In genomic region chr1:39789571-39790110, GRCh38 we compare ENCODE assay signal across 8 cellular contexts. TPM values are rescaled to one million over a fixed set of nuclear protein-coding genes. Genes with fewer than 3 reads are reported as not detected.
DNase-seq lines count a peak whose midpoint lies in the region; ATAC-seq, FAIRE-seq and TF ChIP-seq lines count a peak whose summit lies in the region.
"Had no signal": no experiment of that assay in that cellular context is flagged by ENCODE, and none has a peak within 500 bp of the region (broad histone marks: within the 10 kb centered on the region; RNA-seq: fewer than 3 reads in every experiment).

No MANE protein-coding gene starts in this region.

- intact Hi-C loops in HCT116 (cut with micrococcal nuclease): loop anchor here (10.0 kb wide), 1 partner anchor 185 kb away; no protein-coding TSS in a partner anchor

- H3K27me3 ChIP-seq in HCT116 (ENCODE audit: insufficient read depth, low read length) (no peaks in the 10 kb centered on the region), WERI-Rb-1 (ENCODE audit: insufficient read depth, low read depth, severe bottlenecking) (no peaks in the 10 kb centered on the region), keratinocyte (ENCODE audit: control insufficient read depth, extremely low read depth, insufficient read depth, low read length) (peaks cover 22% of the 10 kb centered on the region), small intestine (ENCODE audit: control insufficient read depth in 2 of 2, insufficient read depth in 2 of 2, low read length in 2 of 2) (no peaks in the 10 kb centered on the region)

- H3K4me3 Mint-ChIP-seq in stimulated activated memory B cell treated with anti-CD40 and anti-IgM and Interleukin-4, amounts not matched to agents 10 μg/mL and 1 μg/mL and 100 μg/mL, for 72 hours: peak overlapping the region; percentile 82

- TF ChIP-seq CTCF in HCT116 (IDR thresholded peaks at IDR 0.05 in 2 of 3, conservative IDR thresholded peaks at IDR 0.05 in 1 of 3; ENCODE audit: borderline replicate concordance in 1 of 3, insufficient read depth in 1 of 3, low read depth in 2 of 3, low read length in 2 of 3) (no peak), WERI-Rb-1 (IDR thresholded peaks at IDR 0.05; ENCODE audit: low read depth, low read length) (no peak), keratinocyte (optimal IDR thresholded peaks at IDR 0.05 in 1 of 3, IDR thresholded peaks at IDR 0.05 in 1 of 3, conservative IDR thresholded peaks at IDR 0.05 in 1 of 3; ENCODE audit: extremely low read depth in 1 of 3, insufficient read depth in 2 of 3, low read length in 3 of 3) (no peak)

- peaks cover 52% of the 10 kb centered on the region for H3K4me1 Mint-ChIP-seq in stimulated activated memory B cell treated with anti-CD40 and anti-IgM and Interleukin-4, amounts not matched to agents 10 μg/mL and 1 μg/mL and 100 μg/mL, for 72 hours

- no peak for ATAC-seq in HCT116
- no peak for ATAC-seq in stimulated activated memory B cell treated with anti-CD40 and anti-IgM and Interleukin-4, amounts not matched to agents 10 μg/mL and 1 μg/mL and 100 μg/mL, for 72 hours
- ATAC-seq in HG03460 (IDR thresholded peaks at IDR 0.05; ENCODE audit: unreplicated experiment): no peak

- no peaks in the 10 kb centered on the region for H3K9me3 ChIP-seq in HCT116 (ENCODE audit: control insufficient read depth in 1 of 2, insufficient read depth in 1 of 2, low read depth in 1 of 2, low read length in 2 of 2)
- no peaks in the 10 kb centered on the region for H3K9me3 ChIP-seq in WERI-Rb-1 (ENCODE audit: severe bottlenecking)
- no peaks in the 10 kb centered on the region for H3K9me3 ChIP-seq in keratinocyte (ENCODE audit: control insufficient read depth, low read depth, low read length)
- H3K9me3 ChIP-seq in small intestine (ENCODE audit: control insufficient read depth, low read depth): no peaks in the 10 kb centered on the region

- H2AFZ ChIP-seq in HCT116 (ENCODE audit: low read depth, low read length, poor library complexity, severe bottlenecking) (no peak overlapping the region), keratinocyte (ENCODE audit: control insufficient read depth, low read length) (no peak overlapping the region)

- peaks cover 13 to 23% of the 10 kb centered on the region in 2 experiments; a peak in 3 of 4 replicates for H3K4me1 ChIP-seq in HCT116 (ENCODE audit: control insufficient read depth in 1 of 2, insufficient read depth in 2 of 2, low read length in 2 of 2)
- no peaks in the 10 kb centered on the region for H3K4me1 ChIP-seq in keratinocyte (ENCODE audit: control insufficient read depth, extremely low read depth, insufficient read depth, low read length)
- no peaks in the 10 kb centered on the region for H3K4me1 ChIP-seq in small intestine (ENCODE audit: control insufficient read depth in 2 of 2, insufficient read depth in 1 of 2, low read depth in 1 of 2, low read length in 1 of 2)

- H4K20me1 ChIP-seq in HCT116 (ENCODE audit: insufficient read depth) (no peaks in the 10 kb centered on the region), keratinocyte (ENCODE audit: control insufficient read depth, extremely low read depth, insufficient read depth, low read length) (no peaks in the 10 kb centered on the region)

- H3K9me2 ChIP-seq in HCT116 (ENCODE audit: insufficient read depth): no peaks in the 10 kb centered on the region

- no peaks in the 10 kb centered on the region for H3K27me3 Mint-ChIP-seq in stimulated activated memory B cell treated with anti-CD40 and anti-IgM and Interleukin-4, amounts not matched to agents 10 μg/mL and 1 μg/mL and 100 μg/mL, for 72 hours

- dilution Hi-C loops in keratinocyte (cut with MboI; ENCODE audit: extremely low pct_ligation_motif_present, low sequenced_read_pairs): no loop called here

- peak overlapping the region; percentile 91 for H3K4me2 ChIP-seq in HCT116 (ENCODE audit: low read length)
- peak overlapping the region; percentile 56 for H3K4me2 ChIP-seq in keratinocyte (ENCODE audit: control insufficient read depth, extremely low read depth, insufficient read depth, low read depth, low read length)

- no peaks in the 10 kb centered on the region for H3K36me3 ChIP-seq in HCT116 (ENCODE audit: control insufficient read depth in 1 of 2, insufficient read depth in 2 of 2, low read length in 2 of 2)
- H3K36me3 ChIP-seq in WERI-Rb-1: no peaks in the 10 kb centered on the region
- no peaks in the 10 kb centered on the region for H3K36me3 ChIP-seq in keratinocyte (ENCODE audit: control insufficient read depth in 2 of 2, extremely low read depth in 1 of 2, insufficient read depth in 2 of 2, low read length in 2 of 2)
- H3K36me3 ChIP-seq in small intestine (ENCODE audit: control insufficient read depth in 2 of 2, insufficient read depth in 2 of 2, low read length in 2 of 2): no peaks in the 10 kb centered on the region

- FAIRE-seq in keratinocyte (lab: Jason Lieb, UNC) (no peak), small intestine (lab: Jason Lieb, UNC) (no peak)

- H3K27ac Mint-ChIP-seq in stimulated activated memory B cell treated with anti-CD40 and anti-IgM and Interleukin-4, amounts not matched to agents 10 μg/mL and 1 μg/mL and 100 μg/mL, for 72 hours: peak overlapping the region; percentile 90

- no peaks in the 10 kb centered on the region for H3K9me3 Mint-ChIP-seq in stimulated activated memory B cell treated with anti-CD40 and anti-IgM and Interleukin-4, amounts not matched to agents 10 μg/mL and 1 μg/mL and 100 μg/mL, for 72 hours

- H3K79me2 ChIP-seq in HCT116 (ENCODE audit: insufficient read depth, low read length) (no peaks in the 10 kb centered on the region; the same call in 1 of the 2 replicates), keratinocyte (ENCODE audit: control insufficient read depth, insufficient read depth, low read length) (no peaks in the 10 kb centered on the region)

- no peaks in the 10 kb centered on the region for H3K9me1 ChIP-seq in keratinocyte (ENCODE audit: control insufficient read depth, extremely low read depth, insufficient read depth, low read length)

- POLR2A ChIA-PET in HCT116 (lab: Charles Lee): no interaction called here

- peaks cover 18% of the 10 kb centered on the region for H3K36me3 Mint-ChIP-seq in stimulated activated memory B cell treated with anti-CD40 and anti-IgM and Interleukin-4, amounts not matched to agents 10 μg/mL and 1 μg/mL and 100 μg/mL, for 72 hours

- WGBS in small intestine, 3 donors: 52 to 64% (median 56%) methylated on average over 14 to 15 of the region's 15 CpGs

- BruUV-seq in HCT116 (replicated peaks; lab: Mats Ljungman, UMichigan): TSS peak; percentile 71

- no peak for TF ChIP-seq POLR2A in HCT116 (IDR thresholded peaks at IDR 0.05; ENCODE audit: borderline replicate concordance, extremely low read depth, insufficient read depth, insufficient read length)

- no peak for TF ChIP-seq RAD21 in HCT116 (IDR thresholded peaks at IDR 0.05; ENCODE audit: low read depth)

- DNase-seq in HCT116 (ENCODE audit: low read depth, low spot score) (no peak), WERI-Rb-1 (no peak), keratinocyte (ENCODE audit: low read depth, low spot score) (no peak), occipital lobe (lab: John Stamatoyannopoulos, UW) (no peak), small intestine (no peak)

- H3K27ac ChIP-seq in HCT116 (ENCODE audit: low read depth, low read length) (peak overlapping the region; percentile 71; the same call in 1 of the 2 replicates), WERI-Rb-1 (peak overlapping the region; percentile 59; the same call in 1 of the 2 replicates), keratinocyte (ENCODE audit: control insufficient read depth, insufficient read depth, low read length) (no peak overlapping the region), small intestine (ENCODE audit: low read depth in 1 of 2, low read length in 1 of 2) (no peak overlapping the region)

- CTCF ChIA-PET in HCT116 (lab: Charles Lee): interaction anchor here (1.1 kb wide), 1 partner anchor 9 kb away, joined by 7 read pairs; no protein-coding TSS in a partner anchor

- H3K4me3 ChIP-seq in HCT116 (replicated peaks in 1 of 2; ENCODE audit: low read depth in 1 of 2, low read length in 2 of 2) (peak overlapping the region; percentile 51 to 69), WERI-Rb-1 (ENCODE audit: low read depth, low read length) (peak overlapping the region; percentile 45), keratinocyte (ENCODE audit: control insufficient read depth in 2 of 3, extremely low read depth in 1 of 3, insufficient read depth in 2 of 3, low read depth in 1 of 3, low read length in 3 of 3) (peak overlapping the region in 1 of 3 experiments; percentile 14), small intestine (ENCODE audit: low read depth in 1 of 2, low read length in 2 of 2) (peak overlapping the region in 1 of 2 donors; percentile 74)

- RAD21 ChIA-PET in HCT116 (lab: Charles Lee; ENCODE audit: low non-redundant PET in 1 of 2, low total read pairs in 2 of 2, uncharacterized antibody in 2 of 2, unreplicated experiment in 2 of 2): no interaction called here

- peak overlapping the region; percentile 81 for H3K9ac ChIP-seq in HCT116 (ENCODE audit: low read length)
- H3K9ac ChIP-seq in keratinocyte (ENCODE audit: control insufficient read depth, extremely low read depth, insufficient read depth, low read length): no peak overlapping the region

RNA-seq across cellular contexts. Expression of gene BMP8B, which starts 1.0 kb away (rescaled TPM):
- total RNA-seq in HCT116 (2021; ENCODE audit: unreplicated experiment): 9.5 TPM
- polyA plus RNA-seq in HCT116 (2012): 7.0 and 7.1 TPM in 2 replicates
- 0.03 to 0.04 TPM in 2 of 3 replicates, not detected in the other for polyA plus RNA-seq in keratinocyte
- polyA plus RNA-seq in keratinocyte (2011; ENCODE audit: low read depth): 0.07 TPM
- polyA plus RNA-seq in keratinocyte (2011; cell fraction: cytosol; rRNA removed): not detected in 2 replicates
- 0.03 TPM in 1 of 2 replicates, not detected in the other for polyA plus RNA-seq in keratinocyte (2011; cell fraction: nucleus; rRNA removed)
- 0.02 and 0.27 TPM in 2 replicates for polyA plus RNA-seq in keratinocyte (2012; ENCODE audit: low replicate concordance)
- polyA minus RNA-seq in keratinocyte: not detected in 3 replicates
- polyA minus RNA-seq in keratinocyte (2011; cell fraction: cytosol; rRNA and poly(A)+ RNA removed): not detected
- not detected in 2 replicates for polyA minus RNA-seq in keratinocyte (2011; cell fraction: nucleus; rRNA and poly(A)+ RNA removed)
- total RNA-seq in occipital lobe: 0.16 TPM
- 1 to 10 TPM; 1.0 to 8.1 (median 7.2) TPM for polyA plus RNA-seq in small intestine
- total RNA-seq: glomerular endothelial cell had no signal

RNA-seq across cellular contexts. Expression of gene OXCT2, which starts 18.5 kb away (rescaled TPM):
- total RNA-seq in HCT116 (2021; ENCODE audit: unreplicated experiment): 3.7 TPM
- 1.3 and 1.4 TPM in 2 replicates for polyA plus RNA-seq in HCT116 (2012)
- 0.08 TPM in 1 of 3 replicates, not detected in the others for polyA plus RNA-seq in keratinocyte
- polyA plus RNA-seq in keratinocyte (2011; ENCODE audit: low read depth): 0.66 TPM
- polyA plus RNA-seq in keratinocyte (2011; cell fraction: cytosol; rRNA removed): 0.04 and 0.05 TPM in 2 replicates
- 0.22 and 0.37 TPM in 2 replicates for polyA plus RNA-seq in keratinocyte (2011; cell fraction: nucleus; rRNA removed)
- 0.09 TPM in 1 of 2 replicates, not detected in the other for polyA plus RNA-seq in keratinocyte (2012; ENCODE audit: low replicate concordance)
- polyA minus RNA-seq in keratinocyte: not detected in 3 replicates
- polyA minus RNA-seq in keratinocyte (2011; cell fraction: cytosol; rRNA and poly(A)+ RNA removed): not detected
- not detected in 2 replicates for polyA minus RNA-seq in keratinocyte (2011; cell fraction: nucleus; rRNA and poly(A)+ RNA removed)
- 0.47 TPM for total RNA-seq in occipital lobe
- 1 to 10 TPM; 1.0 to 3.5 (median 3.4) TPM for polyA plus RNA-seq in small intestine

RNA-seq across cellular contexts. Expression of gene PPIE, which starts 51.0 kb away (rescaled TPM):
- 73.8 TPM for total RNA-seq in HCT116 (2021; ENCODE audit: unreplicated experiment)
- 81.6 and 87.9 TPM in 2 replicates for polyA plus RNA-seq in HCT116 (2012)
- 60.6 to 66.4 TPM (median 60.6 TPM) in 3 replicates for polyA plus RNA-seq in keratinocyte
- 48.8 TPM for polyA plus RNA-seq in keratinocyte (2011; ENCODE audit: low read depth)
- 44.6 and 60.6 TPM in 2 replicates for polyA plus RNA-seq in keratinocyte (2011; cell fraction: cytosol; rRNA removed)
- polyA plus RNA-seq in keratinocyte (2011; cell fraction: nucleus; rRNA removed): 35.4 and 38.6 TPM in 2 replicates
- 47.0 and 50.2 TPM in 2 replicates for polyA plus RNA-seq in keratinocyte (2012; ENCODE audit: low replicate concordance)
- 15.3 to 32.9 TPM (median 32.9 TPM) in 3 replicates for polyA minus RNA-seq in keratinocyte
- 14.2 TPM for polyA minus RNA-seq in keratinocyte (2011; cell fraction: cytosol; rRNA and poly(A)+ RNA removed)
- 7.5 and 11.7 TPM in 2 replicates for polyA minus RNA-seq in keratinocyte (2011; cell fraction: nucleus; rRNA and poly(A)+ RNA removed)
- 23.6 TPM for total RNA-seq in occipital lobe
- polyA plus RNA-seq in small intestine: 10 to 100 TPM; 39.7 to 60.4 (median 50.9) TPM

Comparison
In these comparisons a context has a peak if more than half of its experiments do, and no peak if none do; other contexts are left out.
1. H3K27ac ChIP-seq: peak in HCT116 (single experiment) and WERI-Rb-1 (single experiment); none in keratinocyte (single experiment) and small intestine (0 of 2).